9 cellular contexts compared by ENCODE assay signal in the genomic region with DNA sequence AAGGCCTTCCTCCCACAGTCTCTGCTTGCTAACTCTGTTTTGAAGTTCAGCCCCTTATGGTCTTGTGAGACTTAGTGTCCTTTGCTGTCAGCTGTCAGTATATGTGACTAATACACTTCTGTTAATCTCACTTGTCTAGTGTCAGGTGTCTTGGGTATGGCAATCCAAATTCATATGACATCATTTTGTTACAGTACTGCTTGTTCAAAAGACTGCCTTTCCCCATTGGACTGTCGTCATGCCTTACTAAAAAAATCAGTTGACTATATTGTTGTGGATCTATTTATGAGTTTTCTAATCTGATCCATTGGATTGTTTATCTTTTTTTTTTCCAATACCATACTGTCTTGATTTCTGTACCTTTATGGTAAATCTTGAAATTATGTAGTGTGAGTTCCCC.
"Had no signal": no experiment of that assay in that cellular context is flagged by ENCODE, and none has a peak within 500 bp of the region (broad histone marks: within the 10 kb centered on the region; RNA-seq: fewer than 3 reads in every experiment).

No MANE protein-coding gene starts in this region.

- H3K4me3 ChIP-seq: GM23248 had no signal

- H3K4me1 Mint-ChIP-seq: H9 had no signal

- DNase-seq: GM23248, H9, HCEC 1CT, IMR-90, KBM-7 had no signal

- H3K27ac Mint-ChIP-seq: H9 had no signal

- H3K27ac ChIP-seq: GM23248, HL-60, KMS-11 had no signal

- H3K4me3 Mint-ChIP-seq: H9 had no signal

- H3K9ac ChIP-seq: GM23248, KMS-11 had no signal

- FAIRE-seq: H1, H54 had no signal

- H2AFZ ChIP-seq: GM23248 had no signal

- H3K4me2 ChIP-seq: KMS-11 had no signal
